In the genomic region with DNA sequence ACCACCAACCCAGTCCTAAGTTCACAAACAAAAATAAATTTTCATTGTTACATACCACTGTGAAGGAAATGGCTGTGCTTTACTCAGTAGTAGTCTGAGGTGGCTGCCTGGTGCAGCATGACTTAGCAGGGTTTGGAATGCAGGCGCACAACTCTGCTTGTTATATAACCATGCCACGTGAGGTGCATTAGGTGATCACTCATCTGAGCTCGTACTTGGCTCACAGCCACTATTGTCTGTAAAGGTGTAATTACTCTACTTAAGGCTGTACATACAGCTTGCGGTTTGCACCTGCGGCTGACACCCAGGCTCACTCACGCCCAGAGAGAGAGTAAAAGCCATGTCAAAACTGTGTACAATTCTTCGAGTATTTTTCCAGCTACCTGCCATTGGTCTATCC, we compare ENCODE assay signal across 14 cellular contexts.
DNase-seq lines count a peak whose midpoint lies in the region; ATAC-seq, FAIRE-seq and TF ChIP-seq lines count a peak whose summit lies in the region.
"Had no signal": no experiment of that assay in that cellular context is flagged by ENCODE, and none has a peak within 500 bp of the region (broad histone marks: within the 10 kb centered on the region; RNA-seq: fewer than 3 reads in every experiment).

No MANE protein-coding gene starts in this region.

- DNase-seq in NCI-H82 (lab: John Stamatoyannopoulos, UW) (peak; percentile 29), NCI-H82 treated with DMSO at 0.1 percent for 48 hours (lab: John Stamatoyannopoulos, UW; ENCODE audit: unreplicated experiment) (no peak), NCI-H774 (lab: John Stamatoyannopoulos, UW) (peak; percentile 91), hepatocyte (ENCODE audit: low spot score) (peak; percentile 59), upper lobe of left lung (peak in 1 of 2 donors; percentile 27), osteoblast (ENCODE audit: insufficient read length, low spot score, missing footprints) (no peak), GM13976 (ENCODE audit: low spot score) (no peak), HTR-8/SVneo (ENCODE audit: insufficient read length, low spot score) (no peak)
- DNase-seq: activated CD4-positive, alpha-beta T cell treated with anti-CD3 and anti-CD28 coated beads, Interleukin-2, amount 10 ng/mL, durations not matched to agents 7 days and 5 days; GM23248; heart left ventricle; NCI-H1694 treated with DMSO at 0.1 percent for 48 hours had no signal

- H3K9me3 ChIP-seq in hepatocyte (ENCODE audit: low read depth) (no peaks in the 10 kb centered on the region), upper lobe of left lung (no peaks in the 10 kb centered on the region), osteoblast (ENCODE audit: low read depth, low read length) (no peaks in the 10 kb centered on the region)
- H3K9me3 ChIP-seq: heart left ventricle had no signal

- H4K20me1 ChIP-seq in hepatocyte (ENCODE audit: insufficient read depth, poor library complexity, severe bottlenecking), result no peaks in the 10 kb centered on the region
- H4K20me1 ChIP-seq in osteoblast (ENCODE audit: insufficient read depth, low read length), result no peaks in the 10 kb centered on the region

- peak; percentile 45 to 57 for ATAC-seq in upper lobe of left lung (ENCODE audit: low FRiP score in 2 of 2)

- peak overlapping the region; percentile 49 for H3K27ac ChIP-seq in hepatocyte
- H3K27ac ChIP-seq in upper lobe of left lung, result no peak overlapping the region
- no peak overlapping the region for H3K27ac ChIP-seq in osteoblast (ENCODE audit: low read depth, low read length)
- H3K27ac ChIP-seq: coronary artery, GM23248, heart left ventricle, SK-N-MC had no signal

- no peaks in the 10 kb centered on the region for H3K36me3 ChIP-seq in hepatocyte (replicated peaks; ENCODE audit: insufficient read depth, low read depth)
- no peaks in the 10 kb centered on the region for H3K36me3 ChIP-seq in upper lobe of left lung
- no peaks in the 10 kb centered on the region for H3K36me3 ChIP-seq in osteoblast (ENCODE audit: insufficient read depth, low read length)
- H3K36me3 ChIP-seq: heart left ventricle had no signal

- no peak for FAIRE-seq in HTR-8/SVneo (lab: Jason Lieb, UNC)

- H2AFZ ChIP-seq in hepatocyte (no peak overlapping the region), osteoblast (ENCODE audit: low read length) (no peak overlapping the region)
- H2AFZ ChIP-seq: GM23248 had no signal

- H3K4me3 ChIP-seq in hepatocyte, result no peak overlapping the region
- no peak overlapping the region for H3K4me3 ChIP-seq in upper lobe of left lung
- no peak overlapping the region for H3K4me3 ChIP-seq in osteoblast (ENCODE audit: insufficient read depth, low read length)
- H3K4me3 ChIP-seq: coronary artery, GM23248, heart left ventricle, SK-N-MC had no signal

- in situ Hi-C loops in GM13976 (cut with MboI; ENCODE audit: low sequenced_read_pairs, unreplicated experiment), result no loop called here

- H3K79me2 ChIP-seq in hepatocyte, result no peaks in the 10 kb centered on the region
- H3K79me2 ChIP-seq in osteoblast (ENCODE audit: insufficient read depth, low read length), result no peaks in the 10 kb centered on the region

- no peaks in the 10 kb centered on the region for H3K27me3 ChIP-seq in hepatocyte
- no peaks in the 10 kb centered on the region for H3K27me3 ChIP-seq in upper lobe of left lung
- H3K27me3 ChIP-seq in osteoblast (ENCODE audit: insufficient read depth, low read length), result no peaks in the 10 kb centered on the region
- H3K27me3 ChIP-seq: heart left ventricle had no signal

- no peaks in the 10 kb centered on the region for H3K9me2 ChIP-seq in hepatocyte (replicated peaks; ENCODE audit: insufficient read depth)

- no peak for TF ChIP-seq CTCF in hepatocyte (IDR thresholded peaks at IDR 0.05; ENCODE audit: poor library complexity)
- TF ChIP-seq CTCF in upper lobe of left lung (IDR thresholded peaks at IDR 0.05), result no peak
- no peak for TF ChIP-seq CTCF in osteoblast (IDR thresholded peaks at IDR 0.05; ENCODE audit: extremely low read depth, low read depth, low read length)
- no peak for TF ChIP-seq CTCF in GM13976 (IDR thresholded peaks at IDR 0.05; ENCODE audit: borderline replicate concordance, control extremely low read depth, extremely low read depth, insufficient read depth, missing control alignments)

- H3K4me2 ChIP-seq in hepatocyte, result no peak overlapping the region
- H3K4me2 ChIP-seq in osteoblast (ENCODE audit: insufficient read depth, low read length), result no peak overlapping the region

- no peak for TF ChIP-seq POLR2A in upper lobe of left lung (IDR thresholded peaks at IDR 0.05)

- H3K4me1 ChIP-seq in hepatocyte (ENCODE audit: insufficient read depth) (no peaks in the 10 kb centered on the region), upper lobe of left lung (no peaks in the 10 kb centered on the region), osteoblast (ENCODE audit: insufficient read depth, low read length) (no peaks in the 10 kb centered on the region)
- H3K4me1 ChIP-seq: heart left ventricle had no signal

- no peak for TF ChIP-seq EP300 in upper lobe of left lung (IDR thresholded peaks at IDR 0.05)

- WGBS in hepatocyte (ENCODE audit: low lambda C conversion rate, missing lambda C conversion rate), result 89% methylated on average over 7 of the region's 7 CpGs
- WGBS in upper lobe of left lung, 2 donors, result 64 to 67% methylated on average over 7 of the region's 7 CpGs

Comparison
In these comparisons a context has a peak if more than half of its experiments do, and no peak if none do; other contexts are left out.
1. DNase-seq: peak in NCI-H82 (single experiment), NCI-H774 (single experiment) and hepatocyte (single experiment); none in NCI-H82 treated with DMSO at 0.1 percent for 48 hours (single experiment), osteoblast (single experiment), GM13976 (single experiment) and HTR-8/SVneo (single experiment).